Comparison of ENCODE assay signal across 21 cellular contexts in the genomic region with DNA sequence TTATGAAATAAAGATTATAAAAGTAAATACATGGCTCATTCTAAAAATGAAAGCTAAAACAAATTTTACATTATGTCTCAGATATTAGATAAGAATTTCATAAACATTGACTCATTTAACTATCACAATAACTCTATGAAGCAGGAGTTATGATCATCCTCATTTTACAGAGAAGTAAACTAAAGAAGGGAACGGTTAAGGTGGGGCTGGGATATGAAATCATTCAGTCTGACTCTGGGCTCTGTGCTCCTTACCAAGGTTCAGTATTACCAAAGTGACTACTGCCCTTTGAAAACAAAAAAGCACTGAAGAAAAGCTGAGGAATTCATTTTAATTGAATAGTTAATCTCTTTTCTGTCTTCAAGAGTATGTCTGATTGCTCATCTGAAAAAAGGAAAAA. TPM values are rescaled to one million over a fixed set of nuclear protein-coding genes. Genes with fewer than 3 reads are reported as not detected.
DNase-seq lines count a peak whose midpoint lies in the region; ATAC-seq, FAIRE-seq and TF ChIP-seq lines count a peak whose summit lies in the region.
"Had no signal": no experiment of that assay in that cellular context is flagged by ENCODE, and none has a peak within 500 bp of the region (broad histone marks: within the 10 kb centered on the region; RNA-seq: fewer than 3 reads in every experiment).

No MANE protein-coding gene starts in this region.

- TF ChIP-seq CTCF in ascending aorta (IDR thresholded peaks at IDR 0.05) (no peak), pancreas (IDR thresholded peaks at IDR 0.05) (no peak), right lobe of liver (IDR thresholded peaks at IDR 0.05) (no peak)

- no peak for TF ChIP-seq POLR2A in right lobe of liver (IDR thresholded peaks at IDR 0.05)

- 76 to 81% methylated on average over 1 of the region's 1 CpG for WGBS in pancreas, 2 donors
- WGBS in right lobe of liver (ENCODE audit: insufficient coverage, low coverage, low lambda C conversion rate, missing lambda C conversion rate): 73% methylated on average over 1 of the region's 1 CpG

- no peaks in the 10 kb centered on the region for H3K36me3 ChIP-seq in ascending aorta
- no peaks in the 10 kb centered on the region for H3K36me3 ChIP-seq in pancreas
- H3K36me3 ChIP-seq in right lobe of liver: no peaks in the 10 kb centered on the region
- H3K36me3 ChIP-seq: BE2C had no signal

- intact Hi-C loops in ascending aorta (cut with DNase I): loop anchor here (5.0 kb wide), 1 partner anchor 66 kb away; no protein-coding TSS in a partner anchor
- intact Hi-C loops in left colon (cut with DNase I, micrococcal nuclease): no loop called here
- intact Hi-C loops in pancreas (cut with DNase I): no loop called here
- intact Hi-C loops in right lobe of liver (cut with DNase I): no loop called here

- H3K27me3 ChIP-seq in ascending aorta: no peaks in the 10 kb centered on the region
- no peaks in the 10 kb centered on the region for H3K27me3 ChIP-seq in pancreas
- H3K27me3 ChIP-seq in right lobe of liver: no peaks in the 10 kb centered on the region
- H3K27me3 ChIP-seq: BE2C had no signal

- DNase-seq in ascending aorta (ENCODE audit: low spot score in 2 of 2): no peak
- no peak for DNase-seq in left colon
- no peak for DNase-seq in pancreas
- no peak for DNase-seq in right lobe of liver
- DNase-seq in GDM1 (lab: John Stamatoyannopoulos, UW): no peak
- DNase-seq in RPMI8226: no peak
- no peak for DNase-seq in KG1 (lab: John Stamatoyannopoulos, UW)
- DNase-seq: BE2C; CD4-positive, CD25-positive, alpha-beta regulatory T cell; COR-L47; DMS 273 treated with DMSO at 0.1 percent for 48 hours; DND-41; H9; MM.1S; NCI-H1092 treated with DMSO at 0.1 percent for 48 hours; NCI-H146; NCI-H2029 treated with DMSO at 0.1 percent for 48 hours; NCI-H2171; NCI-H446; SHP77 treated with DMSO at 0.1 percent for 48 hours had no signal

- peaks cover 0 to 32% of the 10 kb centered on the region in 2 donors for H3K4me1 ChIP-seq in ascending aorta
- no peaks in the 10 kb centered on the region for H3K4me1 ChIP-seq in pancreas
- H3K4me1 ChIP-seq in right lobe of liver: no peaks in the 10 kb centered on the region
- H3K4me1 ChIP-seq: BE2C had no signal

- peak; percentile 83 for ATAC-seq in left colon
- ATAC-seq in pancreas: no peak
- ATAC-seq in right lobe of liver: no peak

- H3K4me3 ChIP-seq in ascending aorta: peak overlapping the region in 1 of 2 donors; percentile 14
- H3K4me3 ChIP-seq in pancreas: no peak overlapping the region
- H3K4me3 ChIP-seq in right lobe of liver: no peak overlapping the region

- peak; percentile 63 for FAIRE-seq in G401.6 (lab: Jason Lieb, UNC)
- peak; percentile 78 for FAIRE-seq in pancreas (lab: Jason Lieb, UNC)

- H3K9me3 ChIP-seq in ascending aorta (no peaks in the 10 kb centered on the region), pancreas (no peaks in the 10 kb centered on the region), right lobe of liver (no peaks in the 10 kb centered on the region)
- H3K9me3 ChIP-seq: BE2C had no signal

- H3K27ac ChIP-seq in ascending aorta (peak overlapping the region; percentile 71 to 89), pancreas (no peak overlapping the region), right lobe of liver (no peak overlapping the region)

RNA-seq across cellular contexts. Expression of a gene that starts 22.1 kb away (rescaled TPM):
- total RNA-seq in ascending aorta: 6.8 TPM
- total RNA-seq in left colon: under 1 TPM; 0.37 to 0.42 TPM
- total RNA-seq in pancreas: 1 to 10 TPM in 2 of 6 donors, under 1 TPM in 4; 0.28 to 1.3 (median 0.66) TPM
- polyA plus RNA-seq in pancreas: 1 to 10 TPM in 1 of 2 donors, under 1 TPM in 1; 0.53 to 1.0 TPM
- total RNA-seq in right lobe of liver: under 1 TPM; 0.07 to 0.74 (median 0.27) TPM

RNA-seq across cellular contexts. Expression of a gene that starts 49.8 kb away (rescaled TPM):
- 5.7 TPM for total RNA-seq in ascending aorta
- 1 to 10 TPM; 4.6 to 4.9 TPM for total RNA-seq in left colon
- 1 to 10 TPM; 2.5 to 3.9 (median 3.2) TPM for total RNA-seq in pancreas
- polyA plus RNA-seq in pancreas: 1 to 10 TPM; 1.4 to 2.0 TPM
- total RNA-seq in right lobe of liver: 1 to 10 TPM in 5 of 6 experiments, under 1 TPM in 1; 0.79 to 2.9 (median 1.6) TPM

Comparison
In these comparisons a context has a peak if more than half of its experiments do, and no peak if none do; other contexts are left out.
1. H3K27ac ChIP-seq: peak in ascending aorta (2 of 2); none in pancreas (0 of 4) and right lobe of liver (0 of 3).